Comparison of ENCODE assay signal across 20 cellular contexts in the genomic region with DNA sequence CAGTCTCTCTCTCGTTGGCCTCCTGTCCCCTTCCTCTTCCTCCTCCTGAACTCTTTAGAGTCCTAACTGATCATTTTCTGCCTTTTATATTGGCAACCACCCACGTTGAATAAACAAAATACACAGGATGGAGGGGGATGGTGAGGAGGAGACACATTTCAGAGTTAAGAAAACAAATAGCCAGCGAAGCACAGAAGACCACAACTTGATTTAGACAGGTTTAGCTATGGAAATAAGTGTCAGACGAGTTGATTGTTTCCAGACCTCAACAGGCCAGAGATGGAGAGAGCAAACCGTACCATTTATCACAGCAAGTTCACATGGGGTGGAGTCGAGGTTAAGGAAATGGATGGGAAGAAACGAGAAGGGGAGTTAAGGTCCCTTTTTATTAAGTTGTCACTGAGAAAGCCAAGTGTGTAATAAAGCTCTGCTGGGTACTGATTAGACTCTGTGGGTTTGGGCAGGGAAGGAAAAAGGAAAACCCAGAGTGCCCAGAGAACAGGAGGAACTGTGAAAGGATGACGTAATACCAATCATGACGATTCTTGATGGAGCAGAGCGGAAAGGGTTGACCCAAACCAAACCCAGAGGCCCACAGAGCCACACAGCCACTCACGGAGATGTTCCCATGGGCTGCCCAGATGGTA. TPM values are rescaled to one million over a fixed set of nuclear protein-coding genes. Genes with fewer than 3 reads are reported as not detected.
DNase-seq lines count a peak whose midpoint lies in the region; ATAC-seq and TF ChIP-seq lines count a peak whose summit lies in the region.
"Had no signal": no experiment of that assay in that cellular context is flagged by ENCODE, and none has a peak within 500 bp of the region (broad histone marks: within the 10 kb centered on the region; RNA-seq: fewer than 3 reads in every experiment).

No MANE protein-coding gene starts in this region.

- H4K20me1 ChIP-seq in Loucy (ENCODE audit: insufficient read depth, low read length, poor library complexity, severe bottlenecking), result no peaks in the 10 kb centered on the region

- no peak overlapping the region for H3K4me2 ChIP-seq in Loucy (ENCODE audit: low read depth, low read length, poor library complexity, severe bottlenecking)

- no peaks in the 10 kb centered on the region for H3K27me3 ChIP-seq in Loucy (ENCODE audit: insufficient read depth, low read length, poor library complexity, severe bottlenecking)
- H3K27me3 ChIP-seq: heart left ventricle, uterus had no signal

- H3K9me3 Mint-ChIP-seq in progenitor cell of endocrine pancreas (ENCODE audit: low read depth), result no peaks in the 10 kb centered on the region
- H3K9me3 Mint-ChIP-seq: activated naive CD4-positive, alpha-beta T cell treated with anti-CD3 and anti-CD28 coated beads, Interleukin-2, amount 10 ng/mL, durations not matched to agents 7 days and 5 days; T-helper 1 cell treated with Interleukin-12 subunit alpha and Interleukin-12 subunit beta and Interleukin-4 antibody, amounts not matched to agents 30 μg/mL and 1 μg/mL, for 36 hours had no signal

- peaks cover 13% of the 10 kb centered on the region for H3K4me1 Mint-ChIP-seq in progenitor cell of endocrine pancreas (ENCODE audit: low read depth)
- H3K4me1 Mint-ChIP-seq: activated CD8-positive, alpha-beta memory T cell treated with anti-CD3 and anti-CD28 coated beads, Interleukin-2, amount 10 ng/mL, durations not matched to agents 7 days and 5 days; activated naive CD4-positive, alpha-beta T cell treated with anti-CD3 and anti-CD28 coated beads, Interleukin-2, amount 10 ng/mL, durations not matched to agents 7 days and 5 days had no signal

- no peaks in the 10 kb centered on the region for H3K79me2 ChIP-seq in Loucy (ENCODE audit: insufficient read depth, low read length)

- H3K36me3 ChIP-seq in Loucy (ENCODE audit: insufficient read depth, low read length), result no peaks in the 10 kb centered on the region
- H3K36me3 ChIP-seq: heart left ventricle, uterus had no signal

- H3K27ac Mint-ChIP-seq in progenitor cell of endocrine pancreas, result no peak overlapping the region
- H3K27ac Mint-ChIP-seq: activated CD8-positive, alpha-beta memory T cell treated with anti-CD3 and anti-CD28 coated beads, Interleukin-2, amount 10 ng/mL, durations not matched to agents 7 days and 5 days; activated naive CD4-positive, alpha-beta T cell treated with anti-CD3 and anti-CD28 coated beads, Interleukin-2, amount 10 ng/mL, durations not matched to agents 7 days and 5 days; naive B cell; T-helper 1 cell treated with Interleukin-12 subunit alpha and Interleukin-12 subunit beta and Interleukin-4 antibody, amounts not matched to agents 30 μg/mL and 1 μg/mL, for 36 hours had no signal

- no peaks in the 10 kb centered on the region for H3K9me2 ChIP-seq in Loucy (replicated peaks; ENCODE audit: low read depth, low read length)

- H3F3A ChIP-seq in Loucy (ENCODE audit: low read depth), result no peaks in the 10 kb centered on the region

- H3K4me3 ChIP-seq in Loucy (ENCODE audit: low read length, poor library complexity, severe bottlenecking), result no peak overlapping the region
- H3K4me3 ChIP-seq: heart left ventricle, uterus had no signal

- DNase-seq in UCSD-AML1 (lab: John Stamatoyannopoulos, UW; ENCODE audit: unreplicated experiment) (peak; percentile 72), fibroblast of peridontal ligament (ENCODE audit: extremely low read depth) (peak; percentile 23), sciatic nerve (ENCODE audit: low spot score) (no peak), islet precursor cell (no peak), progenitor cell of endocrine pancreas (ENCODE audit: low spot score, unreplicated experiment) (no peak), cerebellar cortex (ENCODE audit: low spot score) (no peak)
- DNase-seq: activated CD4-positive, alpha-beta T cell treated with anti-CD3 and anti-CD28 coated beads, Interleukin-2, amount 50 U/mL, for 1 hour; activated CD8-positive, alpha-beta memory T cell treated with anti-CD3 and anti-CD28 coated beads, Interleukin-2, amount 10 ng/mL, durations not matched to agents 7 days and 5 days; activated naive CD4-positive, alpha-beta T cell treated with anti-CD3 and anti-CD28 coated beads, Interleukin-2, amount 10 ng/mL, durations not matched to agents 7 days and 5 days; C1 segment of cervical spinal cord; HCEC 1CT; heart left ventricle; mesendoderm; naive B cell; NCI-H510A; NK-92 treated with Interleukin-12 subunit alpha and Interleukin-12 subunit beta, amount 100 ng/mL, for 24 hours; uterus had no signal

- peak; percentile 39 for ATAC-seq in sciatic nerve
- ATAC-seq: activated CD8-positive, alpha-beta memory T cell treated with anti-CD3 and anti-CD28 coated beads, Interleukin-2, amount 10 ng/mL, durations not matched to agents 7 days and 5 days; heart left ventricle had no signal

- peaks cover 49% of the 10 kb centered on the region for H3K4me1 ChIP-seq in Loucy (ENCODE audit: insufficient read depth, low read length, poor library complexity, severe bottlenecking)
- H3K4me1 ChIP-seq: uterus had no signal

- intact Hi-C loops in sciatic nerve (cut with DNase I), result no loop called here

- H3K27me3 Mint-ChIP-seq in progenitor cell of endocrine pancreas, result peaks cover under 1% of the 10 kb centered on the region

- H3K4me3 Mint-ChIP-seq in progenitor cell of endocrine pancreas (ENCODE audit: low read depth), result no peak overlapping the region
- H3K4me3 Mint-ChIP-seq: activated CD8-positive, alpha-beta memory T cell treated with anti-CD3 and anti-CD28 coated beads, Interleukin-2, amount 10 ng/mL, durations not matched to agents 7 days and 5 days; activated naive CD4-positive, alpha-beta T cell treated with anti-CD3 and anti-CD28 coated beads, Interleukin-2, amount 10 ng/mL, durations not matched to agents 7 days and 5 days; naive B cell; T-helper 1 cell treated with Interleukin-12 subunit alpha and Interleukin-12 subunit beta and Interleukin-4 antibody, amounts not matched to agents 30 μg/mL and 1 μg/mL, for 36 hours had no signal

- no peaks in the 10 kb centered on the region for H3K36me3 Mint-ChIP-seq in progenitor cell of endocrine pancreas (ENCODE audit: insufficient read depth)
- H3K36me3 Mint-ChIP-seq: activated CD8-positive, alpha-beta memory T cell treated with anti-CD3 and anti-CD28 coated beads, Interleukin-2, amount 10 ng/mL, durations not matched to agents 7 days and 5 days; activated naive CD4-positive, alpha-beta T cell treated with anti-CD3 and anti-CD28 coated beads, Interleukin-2, amount 10 ng/mL, durations not matched to agents 7 days and 5 days; naive B cell had no signal

- H3K9ac ChIP-seq in Loucy (ENCODE audit: low read depth, low read length, poor library complexity, severe bottlenecking), result no peak overlapping the region

- TF ChIP-seq CTCF in Loucy (conservative IDR thresholded peaks at IDR 0.05; ENCODE audit: low read length) (no peak), progenitor cell of endocrine pancreas (IDR thresholded peaks at IDR 0.05; ENCODE audit: unreplicated experiment) (no peak)

- H3K9me3 ChIP-seq in Loucy (ENCODE audit: insufficient read depth, low read depth, low read length), result no peaks in the 10 kb centered on the region
- H3K9me3 ChIP-seq: heart left ventricle, uterus had no signal

- peak overlapping the region; percentile 41; the same call in 1 of the 2 replicates for H2AFZ ChIP-seq in Loucy (ENCODE audit: low read length)

RNA-seq across cellular contexts. Expression of a gene that starts 11.1 kb away (rescaled TPM):
- total RNA-seq in sciatic nerve, result 9.6 TPM
- 6.3 and 6.8 TPM in 2 replicates for total RNA-seq in progenitor cell of endocrine pancreas
- total RNA-seq: activated CD8-positive, alpha-beta memory T cell treated with anti-CD3 and anti-CD28 coated beads, Interleukin-2, amount 10 ng/mL, durations not matched to agents 7 days and 5 days; SK-MEL-5 had no signal

Comparison
In these comparisons a context has a peak if more than half of its experiments do, and no peak if none do; other contexts are left out.
1. DNase-seq: peak in UCSD-AML1 (single experiment) and fibroblast of peridontal ligament (single experiment); none in sciatic nerve (single experiment), islet precursor cell (single experiment), progenitor cell of endocrine pancreas (single experiment) and cerebellar cortex (single experiment).